Comparison of ENCODE assay signal across 11 cellular contexts in the genomic region with DNA sequence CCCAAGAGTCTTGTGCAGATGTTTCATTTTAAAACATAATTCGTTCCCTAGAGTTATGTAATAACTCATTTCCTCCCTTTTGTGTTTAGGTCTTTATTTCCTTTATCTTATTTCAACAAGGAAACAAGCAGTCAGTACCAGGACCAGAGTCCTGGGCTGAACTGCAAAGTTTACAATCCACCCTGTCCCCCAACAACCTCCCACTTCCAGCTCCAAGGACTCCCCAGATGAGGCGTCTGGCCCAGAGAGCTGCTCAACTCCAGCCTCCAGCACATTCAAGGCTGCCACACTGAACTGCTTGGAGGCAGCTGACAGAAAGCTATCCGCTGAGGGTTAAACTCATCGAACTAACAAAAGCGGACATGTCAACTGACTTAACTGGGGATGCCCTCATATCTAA. TPM values are rescaled to one million over a fixed set of nuclear protein-coding genes. Genes with fewer than 3 reads are reported as not detected.
DNase-seq lines count a peak whose midpoint lies in the region; ATAC-seq and TF ChIP-seq lines count a peak whose summit lies in the region.
"Had no signal": no experiment of that assay in that cellular context is flagged by ENCODE, and none has a peak within 500 bp of the region (broad histone marks: within the 10 kb centered on the region; RNA-seq: fewer than 3 reads in every experiment).

No MANE protein-coding gene starts in this region.

- peaks cover 39% of the 10 kb centered on the region for H3K4me1 Mint-ChIP-seq in activated T-helper 2 cell treated with anti-CD3 and anti-CD28 coated beads, Interferon-gamma antibody, Interleukin-2, Interleukin-4, amounts not matched to agents 10 μg/mL and 5 μg/mL and 100 μg/mL, durations not matched to agents 14 hours and 24 hours and 36 hours (ENCODE audit: low read depth)
- H3K4me1 Mint-ChIP-seq in GM23338, result peaks cover 38% of the 10 kb centered on the region

- H2AK5ac ChIP-seq in IMR-90 (ENCODE audit: low read depth, low read length), result peak overlapping the region; percentile 18; the same call in 1 of the 2 replicates

- no peaks in the 10 kb centered on the region for H3K9me3 Mint-ChIP-seq in activated T-helper 2 cell treated with anti-CD3 and anti-CD28 coated beads, Interferon-gamma antibody, Interleukin-2, Interleukin-4, amounts not matched to agents 10 μg/mL and 5 μg/mL and 100 μg/mL, durations not matched to agents 14 hours and 24 hours and 36 hours
- H3K9me3 Mint-ChIP-seq in GM23338, result peaks cover 8% of the 10 kb centered on the region; the same call in 2 of the 3 replicates

- 0 out of 4 replicates have a peak overlapping the region, but pooled peaks of 1 of the 2 experiments have one; percentile 11 for H4K8ac ChIP-seq in IMR-90 (ENCODE audit: low read depth in 2 of 2, low read length in 2 of 2)

- ATAC-seq in IMR-90 (ENCODE audit: low read depth) (no peak), GM21529 (IDR thresholded peaks at IDR 0.05; ENCODE audit: unreplicated experiment) (no peak), GM23338 (no peak)

- 100% methylated on average over 1 of the region's 5 CpGs; no CpG with 5 or more reads in 1 of the 2 experiments for WGBS in IMR-90 (ENCODE audit: extremely low coverage in 2 of 2, insufficient read length in 1 of 2), 2 experiments
- 89% methylated on average over 5 of the region's 5 CpGs for WGBS in smooth muscle cell (ENCODE audit: low lambda C conversion rate)

- H3K36me3 ChIP-seq in IMR-90 (ENCODE audit: control insufficient read depth, insufficient read depth, low read length), result peaks cover 9% of the 10 kb centered on the region
- H3K36me3 ChIP-seq in smooth muscle cell (ENCODE audit: low read depth), result no peaks in the 10 kb centered on the region
- peaks cover 12% of the 10 kb centered on the region for H3K36me3 ChIP-seq in GM23338 (ENCODE audit: insufficient read depth)

- peak overlapping the region; percentile 69 for H3K23ac ChIP-seq in IMR-90 (ENCODE audit: low read depth, low read length)

- POLR2A ChIA-PET in IMR-90 (lab: Charles Lee; ENCODE audit: unreplicated experiment), result no interaction called here

- peak overlapping the region; percentile 31 for H2AK9ac ChIP-seq in IMR-90 (replicated peaks; ENCODE audit: low read depth, low read length, poor library complexity)

- no peaks in the 10 kb centered on the region for H3K9me2 ChIP-seq in GM23338 (ENCODE audit: insufficient read depth)

- peaks cover 23% of the 10 kb centered on the region for H3K9me1 ChIP-seq in IMR-90 (ENCODE audit: insufficient read depth, low read length)

- no peak overlapping the region for H3K18ac ChIP-seq in IMR-90 (ENCODE audit: low read depth, low read length)

- peak overlapping the region; percentile 38 for H3K27ac Mint-ChIP-seq in activated T-helper 2 cell treated with anti-CD3 and anti-CD28 coated beads, Interferon-gamma antibody, Interleukin-2, Interleukin-4, amounts not matched to agents 10 μg/mL and 5 μg/mL and 100 μg/mL, durations not matched to agents 14 hours and 24 hours and 36 hours
- no peak overlapping the region for H3K27ac Mint-ChIP-seq in GM23338

- no peak overlapping the region for H4K5ac ChIP-seq in IMR-90 (ENCODE audit: low read depth, low read length)

- H3K4me3 ChIP-seq in IMR-90 (ENCODE audit: insufficient read depth, low read depth, low read length), result no peak overlapping the region
- no peak overlapping the region for H3K4me3 ChIP-seq in fibroblast of villous mesenchyme (ENCODE audit: low read depth, low read length)
- no peak overlapping the region for H3K4me3 ChIP-seq in smooth muscle cell
- no peak overlapping the region for H3K4me3 ChIP-seq in GM23338

- H3K4ac ChIP-seq in IMR-90 (ENCODE audit: low read depth, low read length), result 0 out of 2 replicates have a peak overlapping the region, but pooled peaks have one; percentile 13

- no peak overlapping the region for H2BK20ac ChIP-seq in IMR-90 (ENCODE audit: low read depth, low read length)

- H3K4me2 ChIP-seq in IMR-90 (ENCODE audit: low read depth, low read length) (peak overlapping the region; percentile 27; the same call in 1 of the 2 replicates), smooth muscle cell (no peak overlapping the region), GM23338 (no peak overlapping the region)

- peak overlapping the region; percentile 9 for H2BK5ac ChIP-seq in IMR-90 (ENCODE audit: low read depth, low read length, poor library complexity, severe bottlenecking)

- no peaks in the 10 kb centered on the region for H3K27me3 Mint-ChIP-seq in activated T-helper 2 cell treated with anti-CD3 and anti-CD28 coated beads, Interferon-gamma antibody, Interleukin-2, Interleukin-4, amounts not matched to agents 10 μg/mL and 5 μg/mL and 100 μg/mL, durations not matched to agents 14 hours and 24 hours and 36 hours (ENCODE audit: low read depth)
- H3K27me3 Mint-ChIP-seq in GM23338 (ENCODE audit: insufficient read depth, low read depth, poor library complexity), result peaks cover 26% of the 10 kb centered on the region

- no peak for TF ChIP-seq RAD21 in IMR-90 (IDR thresholded peaks at IDR 0.05; ENCODE audit: low read length)

- peak overlapping the region; percentile 66; the same call in 1 of the 2 replicates for H3K27ac ChIP-seq in IMR-90 (ENCODE audit: insufficient read depth, low read length)
- peak overlapping the region; percentile 84 for H3K27ac ChIP-seq in smooth muscle cell (ENCODE audit: low read depth)
- no peak overlapping the region; the same call in 1 of the 2 replicates for H3K27ac ChIP-seq in GM23338 (ENCODE audit: low read depth)

- dilution Hi-C loops in IMR-90 (cut with HindIII; ENCODE audit: low sequenced_read_pairs, unreplicated experiment), result no loop called here

- BruUV-seq in IMR-90 (replicated peaks; lab: Mats Ljungman, UMichigan), result no TSS peak

- no peak overlapping the region for H2BK15ac ChIP-seq in IMR-90 (ENCODE audit: low read depth, low read length)

- H2AFZ ChIP-seq in IMR-90 (replicated peaks; ENCODE audit: low read length, poor library complexity), result no peak overlapping the region
- H2AFZ ChIP-seq in smooth muscle cell (ENCODE audit: low read depth), result no peak overlapping the region
- H2AFZ ChIP-seq in GM23338, result no peak overlapping the region

- no peak overlapping the region for H3K9ac ChIP-seq in IMR-90 (ENCODE audit: low read depth, low read length)
- H3K9ac ChIP-seq in smooth muscle cell (ENCODE audit: low read depth), result no peak overlapping the region

- H4K20me1 ChIP-seq in IMR-90 (ENCODE audit: insufficient read depth, low read length) (peaks cover 58% of the 10 kb centered on the region), smooth muscle cell (ENCODE audit: low read depth) (peaks cover 80% of the 10 kb centered on the region), GM23338 (replicated peaks; ENCODE audit: insufficient read depth) (peaks cover 48% of the 10 kb centered on the region)

- in situ Hi-C loops in IMR-90 (cut with MboI; ENCODE audit: low sequenced_read_pairs), result no loop called here

- H3K14ac ChIP-seq in IMR-90 (replicated peaks; ENCODE audit: low read depth, low read length), result peak overlapping the region; percentile 13; the same call in 1 of the 2 replicates

- no peak for TF ChIP-seq CTCF in IMR-90 (conservative IDR thresholded peaks at IDR 0.05; ENCODE audit: low read depth, low read length)
- TF ChIP-seq CTCF in fibroblast of villous mesenchyme (IDR thresholded peaks at IDR 0.05; ENCODE audit: insufficient read depth, low read depth, low read length), result no peak
- no peak for TF ChIP-seq CTCF in smooth muscle cell (IDR thresholded peaks at IDR 0.05; ENCODE audit: borderline replicate concordance, insufficient read depth, poor library complexity, severe bottlenecking)
- TF ChIP-seq CTCF in GM23338 (conservative IDR thresholded peaks at IDR 0.05; ENCODE audit: low read depth in 2 of 2), result no peak

- H3K56ac ChIP-seq in IMR-90 (ENCODE audit: extremely low read depth, insufficient read depth, low read length), result no peak overlapping the region

- no peak overlapping the region for H4K91ac ChIP-seq in IMR-90 (ENCODE audit: insufficient read depth, low read depth, low read length)

- CTCF ChIA-PET in IMR-90 (lab: Yijun Ruan, JAX), result no interaction called here

- DNase-seq in IMR-90, result no peak
- no peak for DNase-seq in activated T-helper 2 cell treated with anti-CD3 and anti-CD28 coated beads, Interferon-gamma antibody, Interleukin-2, Interleukin-4, amounts not matched to agents 10 μg/mL and 5 μg/mL and 100 μg/mL, durations not matched to agents 14 hours and 24 hours and 36 hours (ENCODE audit: low spot score)
- DNase-seq in fibroblast of villous mesenchyme (ENCODE audit: low read depth), result peak; percentile 49
- DNase-seq in smooth muscle cell (lab: John Stamatoyannopoulos, UW; ENCODE audit: unreplicated experiment), result no peak
- no peak for DNase-seq in COR-L47 (lab: John Stamatoyannopoulos, UW)
- no peak for DNase-seq in GM23338 (ENCODE audit: low spot score)
- DNase-seq: activated CD4-positive, alpha-beta T cell treated with anti-CD3 and anti-CD28 coated beads, Interleukin-2, amount 50 U/mL, for 4 hours; DMS153; NCI-H524 had no signal

- peaks cover 88% of the 10 kb centered on the region for H3K79me2 ChIP-seq in smooth muscle cell (ENCODE audit: low read depth)
- peaks cover 88% of the 10 kb centered on the region for H3K79me2 ChIP-seq in GM23338 (replicated peaks; ENCODE audit: insufficient read depth)

- intact Hi-C loops in IMR-90 (cut with micrococcal nuclease), result no loop called here
- intact Hi-C loops in activated T-helper 2 cell treated with anti-CD3 and anti-CD28 coated beads, Interferon-gamma antibody, Interleukin-2, Interleukin-4, amounts not matched to agents 10 μg/mL and 5 μg/mL and 100 μg/mL, durations not matched to agents 14 hours and 24 hours and 36 hours (cut with micrococcal nuclease), result no loop called here

- H3K36me3 Mint-ChIP-seq in activated T-helper 2 cell treated with anti-CD3 and anti-CD28 coated beads, Interferon-gamma antibody, Interleukin-2, Interleukin-4, amounts not matched to agents 10 μg/mL and 5 μg/mL and 100 μg/mL, durations not matched to agents 14 hours and 24 hours and 36 hours (ENCODE audit: low read depth), result peaks cover 52% of the 10 kb centered on the region
- H3K36me3 Mint-ChIP-seq in GM23338 (ENCODE audit: low read depth), result peaks cover 77% of the 10 kb centered on the region

- H3K79me1 ChIP-seq in IMR-90 (ENCODE audit: low read depth in 1 of 2, low read length in 2 of 2), result peaks cover 20 to 70% of the 10 kb centered on the region in 2 experiments; a peak in 3 of 4 replicates

- H3F3A ChIP-seq in smooth muscle cell (ENCODE audit: low read depth) (peaks cover 25% of the 10 kb centered on the region), GM23338 (replicated peaks; ENCODE audit: low read depth) (no peaks in the 10 kb centered on the region; the same call in none of the 2 replicates)

- H3K9me3 ChIP-seq in IMR-90 (ENCODE audit: control insufficient read depth, insufficient read depth, low read length) (no peaks in the 10 kb centered on the region), smooth muscle cell (replicated peaks; ENCODE audit: low read depth) (no peaks in the 10 kb centered on the region)

- H3K27me3 ChIP-seq in IMR-90 (ENCODE audit: control insufficient read depth, insufficient read depth, low read length) (no peaks in the 10 kb centered on the region), smooth muscle cell (ENCODE audit: low read depth) (no peaks in the 10 kb centered on the region), GM23338 (ENCODE audit: insufficient read depth) (no peaks in the 10 kb centered on the region)

- H3K4me3 Mint-ChIP-seq in activated T-helper 2 cell treated with anti-CD3 and anti-CD28 coated beads, Interferon-gamma antibody, Interleukin-2, Interleukin-4, amounts not matched to agents 10 μg/mL and 5 μg/mL and 100 μg/mL, durations not matched to agents 14 hours and 24 hours and 36 hours (ENCODE audit: low read depth), result no peak overlapping the region
- H3K4me3 Mint-ChIP-seq in GM23338, result no peak overlapping the region

- TF ChIP-seq POLR2A in IMR-90 (IDR thresholded peaks at IDR 0.05; ENCODE audit: low read depth, low read length), result no peak

- no peak overlapping the region for H2BK120ac ChIP-seq in IMR-90 (ENCODE audit: low read depth, low read length)

- H3K4me1 ChIP-seq in IMR-90 (ENCODE audit: control insufficient read depth, insufficient read depth, low read length) (peaks cover 28% of the 10 kb centered on the region), smooth muscle cell (ENCODE audit: low read depth) (peaks cover 20% of the 10 kb centered on the region), GM23338 (ENCODE audit: insufficient read depth) (peaks cover 10% of the 10 kb centered on the region; the same call in 1 of the 2 replicates)

RNA-seq across cellular contexts. Expression of a gene that starts 4.5 kb away (rescaled TPM):
- total RNA-seq in IMR-90 (2012; rRNA removed) (28.1 and 33.9 TPM in 2 replicates), fibroblast of villous mesenchyme (22.5 and 26.3 TPM in 2 replicates), smooth muscle cell (27.8 and 31.1 TPM in 2 replicates)
- polyA plus RNA-seq in IMR-90 (2012; rRNA removed) (43.6 and 45.4 TPM in 2 replicates), smooth muscle cell (45.5 and 49.4 TPM in 2 replicates), GM23338 (2016; fragmentation: Nextera tagmentation; extraction: Ambion mirVana) (34.3 and 38.2 TPM in 2 replicates)
- 23.9 and 40.0 TPM in 2 replicates for polyA plus RNA-seq in IMR-90 (2012; cell fraction: cytosol; rRNA removed)
- polyA plus RNA-seq in IMR-90 (2012; cell fraction: nucleus; rRNA removed; ENCODE audit: low replicate concordance), result 29.6 and 46.7 TPM in 2 replicates
- 74.7 and 80.7 TPM in 2 replicates for total RNA-seq in activated T-helper 2 cell treated with anti-CD3 and anti-CD28 coated beads, Interferon-gamma antibody, Interleukin-2, Interleukin-4, amounts not matched to agents 10 μg/mL and 5 μg/mL and 100 μg/mL, durations not matched to agents 14 hours and 24 hours and 36 hours
- total RNA-seq in GM23338 (2014; rRNA removed; shearing (Covaris generic)), result 49.0 and 54.3 TPM in 2 replicates

RNA-seq across cellular contexts. Expression of a gene that starts 30.2 kb away (rescaled TPM):
- total RNA-seq in IMR-90 (2012; rRNA removed), result 0.18 TPM in 1 of 2 replicates, not detected in the other
- polyA plus RNA-seq in IMR-90 (2012; rRNA removed), result not detected in 2 replicates
- polyA plus RNA-seq in IMR-90 (2012; cell fraction: cytosol; rRNA removed), result not detected in 2 replicates
- 0.10 TPM in 1 of 2 replicates, not detected in the other for polyA plus RNA-seq in IMR-90 (2012; cell fraction: nucleus; rRNA removed; ENCODE audit: low replicate concordance)
- total RNA-seq in activated T-helper 2 cell treated with anti-CD3 and anti-CD28 coated beads, Interferon-gamma antibody, Interleukin-2, Interleukin-4, amounts not matched to agents 10 μg/mL and 5 μg/mL and 100 μg/mL, durations not matched to agents 14 hours and 24 hours and 36 hours, result 0.71 and 1.2 TPM in 2 replicates
- total RNA-seq in fibroblast of villous mesenchyme, result 0.43 and 0.64 TPM in 2 replicates
- total RNA-seq in smooth muscle cell, result 1.3 and 2.8 TPM in 2 replicates
- polyA plus RNA-seq in smooth muscle cell, result 0.41 TPM in 1 of 2 replicates, not detected in the other
- not detected in 2 replicates for total RNA-seq in GM23338 (2014; rRNA removed; shearing (Covaris generic))
- polyA plus RNA-seq in GM23338 (2016; fragmentation: Nextera tagmentation; extraction: Ambion mirVana), result 0.30 and 0.53 TPM in 2 replicates
- total RNA-seq: SK-MEL-5 had no signal

RNA-seq across cellular contexts. Expression of a gene that starts 39.0 kb away (rescaled TPM):
- total RNA-seq in IMR-90 (2012; rRNA removed) (37.5 and 44.1 TPM in 2 replicates), fibroblast of villous mesenchyme (57.9 and 67.0 TPM in 2 replicates), smooth muscle cell (76.8 and 78.2 TPM in 2 replicates)
- polyA plus RNA-seq in IMR-90 (2012; rRNA removed) (362 and 405 TPM in 2 replicates), smooth muscle cell (321 and 365 TPM in 2 replicates), GM23338 (2016; fragmentation: Nextera tagmentation; extraction: Ambion mirVana) (66.8 and 76.9 TPM in 2 replicates)
- polyA plus RNA-seq in IMR-90 (2012; cell fraction: cytosol; rRNA removed), result 217 and 450 TPM in 2 replicates
- 98.1 and 215 TPM in 2 replicates for polyA plus RNA-seq in IMR-90 (2012; cell fraction: nucleus; rRNA removed; ENCODE audit: low replicate concordance)
- 87.3 and 88.6 TPM in 2 replicates for total RNA-seq in activated T-helper 2 cell treated with anti-CD3 and anti-CD28 coated beads, Interferon-gamma antibody, Interleukin-2, Interleukin-4, amounts not matched to agents 10 μg/mL and 5 μg/mL and 100 μg/mL, durations not matched to agents 14 hours and 24 hours and 36 hours
- 66.4 and 76.2 TPM in 2 replicates for total RNA-seq in GM23338 (2014; rRNA removed; shearing (Covaris generic))

RNA-seq across cellular contexts. Expression of a gene that starts 56.5 kb away (rescaled TPM):
- total RNA-seq in IMR-90 (2012; rRNA removed), result 3.9 and 5.0 TPM in 2 replicates
- polyA plus RNA-seq in IMR-90 (2012; rRNA removed), result 4.5 and 5.6 TPM in 2 replicates
- polyA plus RNA-seq in IMR-90 (2012; cell fraction: cytosol; rRNA removed), result 2.5 and 4.1 TPM in 2 replicates
- polyA plus RNA-seq in IMR-90 (2012; cell fraction: nucleus; rRNA removed; ENCODE audit: low replicate concordance), result 5.6 and 7.3 TPM in 2 replicates
- 1.8 and 2.2 TPM in 2 replicates for total RNA-seq in activated T-helper 2 cell treated with anti-CD3 and anti-CD28 coated beads, Interferon-gamma antibody, Interleukin-2, Interleukin-4, amounts not matched to agents 10 μg/mL and 5 μg/mL and 100 μg/mL, durations not matched to agents 14 hours and 24 hours and 36 hours
- 2.2 and 2.3 TPM in 2 replicates for total RNA-seq in fibroblast of villous mesenchyme
- 1.3 and 5.3 TPM in 2 replicates for total RNA-seq in smooth muscle cell
- polyA plus RNA-seq in smooth muscle cell, result 4.6 and 7.7 TPM in 2 replicates
- total RNA-seq in GM23338 (2014; rRNA removed; shearing (Covaris generic)), result 1.5 and 1.7 TPM in 2 replicates
- polyA plus RNA-seq in GM23338 (2016; fragmentation: Nextera tagmentation; extraction: Ambion mirVana), result 2.1 TPM in 2 replicates
